Comparison of ENCODE assay signal across 29 cellular contexts in the genomic region with DNA sequence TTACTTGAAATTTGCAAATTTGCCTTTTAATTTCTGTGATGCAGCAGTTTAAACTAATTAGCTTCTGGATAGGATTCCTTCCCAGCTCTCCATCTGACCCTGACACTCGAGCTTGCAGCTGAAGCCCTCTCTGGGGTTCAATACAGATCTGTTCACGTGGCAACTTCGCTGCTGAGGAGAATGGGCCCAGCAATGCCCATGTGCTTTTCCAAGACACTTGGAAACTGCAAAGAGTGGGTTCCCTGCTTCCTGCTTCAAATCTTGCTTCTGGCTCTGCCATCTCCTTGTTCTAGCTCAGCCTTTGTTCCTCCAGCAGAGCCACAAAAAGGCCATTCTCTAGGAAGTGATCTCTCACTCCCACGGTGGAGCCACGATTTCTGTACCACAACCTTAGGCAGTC. TPM values are rescaled to one million over a fixed set of nuclear protein-coding genes. Genes with fewer than 3 reads are reported as not detected.
"Had no signal": no experiment of that assay in that cellular context is flagged by ENCODE, and none has a peak within 500 bp of the region (broad histone marks: within the 10 kb centered on the region; RNA-seq: fewer than 3 reads in every experiment).

No MANE protein-coding gene starts in this region.

- DNase-seq: hypothalamus; immature natural killer cell; left ventricle myocardium inferior; mesenchymal stem cell; natural killer cell; nephron progenitor cell; occipital lobe; ovary; right lobe of liver; stimulated activated CD4-positive, alpha-beta T cell treated with anti-CD3 and anti-CD28 coated beads, Interleukin-12 subunit alpha, Interleukin-12 subunit beta, amount 100 ng/mL, for 4 hours; stimulated activated CD4-positive, alpha-beta T cell treated with anti-CD3 and anti-CD28 coated beads, Interleukin-15, amount 100 ng/mL, for 24 hours; stimulated activated CD4-positive, alpha-beta T cell treated with anti-CD3 and anti-CD28 coated beads, Interleukin-2, amount 100 ng/mL, for 24 hours; stimulated activated CD4-positive, alpha-beta T cell treated with anti-CD3 and anti-CD28 coated beads, Interleukin-4, amount 100 ng/mL, for 1 hour; stimulated activated naive B cell treated with anti-CD40 and anti-IgM and Interleukin-4, amounts not matched to agents 10 μg/mL and 1 μg/mL and 100 μg/mL, for 72 hours; stimulated activated naive CD8-positive, alpha-beta T cell treated with anti-CD3 and anti-CD28 coated beads, Interleukin-15, Interleukin-2, amounts not matched to agents 100 U/mL and 50 U/mL, for 24 hours; stomach; testis; thyroid gland; transverse colon; upper lobe of left lung had no signal

- H3K27me3 ChIP-seq: neural progenitor cell, ovary, right atrium auricular region, right lobe of liver, testis, thyroid gland, transverse colon, upper lobe of left lung, vagina had no signal

- H3K9me3 ChIP-seq: left ventricle myocardium inferior, neutrophil, ovary, right atrium auricular region, right lobe of liver, stomach, testis, thyroid gland, transverse colon, upper lobe of left lung, vagina had no signal

- H3K4me3 Mint-ChIP-seq: immature natural killer cell; natural killer cell; nephron progenitor cell; neural progenitor cell; stimulated activated naive B cell treated with anti-CD40 and anti-IgM and Interleukin-4, amounts not matched to agents 10 μg/mL and 1 μg/mL and 100 μg/mL, for 72 hours had no signal

- ATAC-seq: natural killer cell; right lobe of liver; stimulated activated naive B cell treated with anti-CD40 and anti-IgM and Interleukin-4, amounts not matched to agents 10 μg/mL and 1 μg/mL and 100 μg/mL, for 72 hours; stimulated activated naive CD8-positive, alpha-beta T cell treated with anti-CD3 and anti-CD28 coated beads, Interleukin-15, Interleukin-2, amounts not matched to agents 100 U/mL and 50 U/mL, for 24 hours had no signal

- H3K4me3 ChIP-seq: left ventricle myocardium inferior, neural progenitor cell, ovary, right atrium auricular region, right lobe of liver, skin epidermis, stomach, testis, thyroid gland, transverse colon, upper lobe of left lung, vagina had no signal

- H3K4me1 ChIP-seq: neural progenitor cell, right atrium auricular region, right lobe of liver, stomach, testis, transverse colon, upper lobe of left lung, vagina had no signal

- H3K36me3 ChIP-seq: left ventricle myocardium inferior, neural progenitor cell, neutrophil, ovary, right atrium auricular region, right lobe of liver, stomach, thyroid gland, transverse colon, upper lobe of left lung, vagina had no signal

- H3K36me3 Mint-ChIP-seq: immature natural killer cell; natural killer cell; neural progenitor cell; stimulated activated naive B cell treated with anti-CD40 and anti-IgM and Interleukin-4, amounts not matched to agents 10 μg/mL and 1 μg/mL and 100 μg/mL, for 72 hours had no signal

- H3K9me3 Mint-ChIP-seq: immature natural killer cell; nephron progenitor cell; neural progenitor cell; stimulated activated naive B cell treated with anti-CD40 and anti-IgM and Interleukin-4, amounts not matched to agents 10 μg/mL and 1 μg/mL and 100 μg/mL, for 72 hours had no signal

- H3K4me1 Mint-ChIP-seq: immature natural killer cell; natural killer cell; stimulated activated naive B cell treated with anti-CD40 and anti-IgM and Interleukin-4, amounts not matched to agents 10 μg/mL and 1 μg/mL and 100 μg/mL, for 72 hours had no signal

- H3K27ac ChIP-seq: left ventricle myocardium inferior, neural progenitor cell, neutrophil, ovary, right atrium auricular region, right lobe of liver, stomach, testis, thyroid gland, transverse colon, upper lobe of left lung, vagina had no signal

- H3K27ac Mint-ChIP-seq: immature natural killer cell; natural killer cell; nephron progenitor cell; neural progenitor cell; progenitor cell of endocrine pancreas; stimulated activated naive B cell treated with anti-CD40 and anti-IgM and Interleukin-4, amounts not matched to agents 10 μg/mL and 1 μg/mL and 100 μg/mL, for 72 hours had no signal

RNA-seq across cellular contexts. Expression of a gene that starts 50.0 kb away (rescaled TPM):
- total RNA-seq: lung microvascular endothelial cell, natural killer cell, occipital lobe, progenitor cell of endocrine pancreas, pulmonary artery endothelial cell, right lobe of liver, stomach, urinary bladder had no signal
- polyA plus RNA-seq: immature natural killer cell had no signal
